17 cellular contexts compared by ENCODE assay signal in the genomic region with DNA sequence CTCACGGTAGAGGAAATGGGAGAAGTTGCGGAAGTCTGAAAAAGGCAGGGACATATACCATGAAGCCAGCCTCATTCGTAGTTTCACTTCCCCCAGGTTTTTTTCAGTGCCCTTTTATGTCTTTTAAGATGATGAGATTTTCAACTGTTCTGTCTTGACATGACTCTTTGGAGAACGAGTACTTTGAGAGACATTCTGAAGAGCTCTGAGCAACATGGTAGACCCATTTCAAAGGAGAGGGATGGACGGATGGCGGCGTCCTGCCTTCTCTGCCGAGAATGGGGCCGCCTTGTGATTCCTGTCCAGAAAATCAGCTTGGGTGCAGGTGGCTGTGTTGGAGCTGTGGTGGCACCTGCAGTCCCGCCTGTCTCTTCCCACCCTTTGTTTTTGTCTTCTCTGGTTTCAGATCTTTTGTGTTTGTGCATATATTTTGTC. TPM values are rescaled to one million over a fixed set of nuclear protein-coding genes. Genes with fewer than 3 reads are reported as not detected.
A peak's percentile ranks its signal among the peaks of the same experiment; 100 is the strongest.
DNase-seq lines count a peak whose midpoint lies in the region; ATAC-seq, FAIRE-seq and TF ChIP-seq lines count a peak whose summit lies in the region.
"Had no signal": no experiment of that assay in that cellular context is flagged by ENCODE, and none has a peak within 500 bp of the region (broad histone marks: within the 10 kb centered on the region; RNA-seq: fewer than 3 reads in every experiment).

No MANE protein-coding gene starts in this region.

- peaks cover 31 to 64% of the 10 kb centered on the region in 2 experiments for H3K36me3 ChIP-seq in mesenchymal stem cell (ENCODE audit: control insufficient read depth in 1 of 2, insufficient read depth in 2 of 2, low read depth in 1 of 2, low read length in 2 of 2)

- H4K8ac ChIP-seq in mesenchymal stem cell (ENCODE audit: low read length) = no peak overlapping the region

- H3K4me2 ChIP-seq in A549 = no peak overlapping the region; the same call in 2 of the 3 replicates
- H3K4me2 ChIP-seq in mesenchymal stem cell (ENCODE audit: low read length, poor library complexity, severe bottlenecking) = no peak overlapping the region

- H3K4me1 ChIP-seq in A549 = peaks cover 56% of the 10 kb centered on the region
- H3K4me1 ChIP-seq in mesenchymal stem cell (ENCODE audit: control insufficient read depth, insufficient read depth, low read depth, low read length) = peaks cover 56% of the 10 kb centered on the region

- peak overlapping the region; percentile 59 for H3K27ac Mint-ChIP-seq in HFFc6
- no peak overlapping the region for H3K27ac Mint-ChIP-seq in activated CD8-positive, alpha-beta memory T cell treated with anti-CD3 and anti-CD28 coated beads, Interleukin-2, amount 10 ng/mL, durations not matched to agents 7 days and 5 days
- H3K27ac Mint-ChIP-seq: T-helper 1 cell treated with Interleukin-12 subunit alpha and Interleukin-12 subunit beta and Interleukin-4 antibody, amounts not matched to agents 30 μg/mL and 1 μg/mL, for 36 hours had no signal

- no peak for DNase-seq in A549 (ENCODE audit: low read depth in 1 of 2, low spot score in 1 of 2)
- no peak for DNase-seq in HFFc6
- peak; percentile 36 for DNase-seq in RPMI8226
- no peak for DNase-seq in mesenchymal stem cell
- DNase-seq in activated CD8-positive, alpha-beta memory T cell treated with anti-CD3 and anti-CD28 coated beads, Interleukin-2, amount 10 ng/mL, durations not matched to agents 7 days and 5 days = no peak
- no peak for DNase-seq in stimulated activated CD4-positive, alpha-beta T cell treated with anti-CD3 and anti-CD28 coated beads, Interleukin-2, amount 100 ng/mL, for 48 hours
- no peak for DNase-seq in stimulated activated CD4-positive, alpha-beta T cell treated with anti-CD3 and anti-CD28 coated beads, Interleukin-4, amount 100 ng/mL, for 1 hour
- DNase-seq: activated CD4-positive, CD25-positive, alpha-beta regulatory T cell treated with anti-CD3 and anti-CD28 coated beads, Interleukin-2, amount 50 U/mL, for 72 hours; activated CD8-positive, alpha-beta memory T cell treated with anti-CD3 and anti-CD28 coated beads, Interleukin-2, amount 50 U/mL, for 48 hours; activated naive CD4-positive, alpha-beta T cell; Calu3; dermis blood vessel endothelial cell; GDM1; NCI-H2171; right cardiac atrium had no signal

- H2BK15ac ChIP-seq in mesenchymal stem cell (ENCODE audit: low read depth, poor library complexity, severe bottlenecking) = no peak overlapping the region

- TF ChIP-seq EP300 in A549 (IDR thresholded peaks at IDR 0.05) = no peak

- H3K23ac ChIP-seq in mesenchymal stem cell (ENCODE audit: low read length in 2 of 2) = no peak overlapping the region

- TF ChIP-seq CTCF in A549 (IDR thresholded peaks at IDR 0.05) (no peak), HFFc6 (IDR thresholded peaks at IDR 0.05) (no peak)

- no peak overlapping the region for H2AK5ac ChIP-seq in mesenchymal stem cell (ENCODE audit: low read length, severe bottlenecking)

- H3K4me3 Mint-ChIP-seq in HFFc6 = no peak overlapping the region
- H3K4me3 Mint-ChIP-seq in activated CD8-positive, alpha-beta memory T cell treated with anti-CD3 and anti-CD28 coated beads, Interleukin-2, amount 10 ng/mL, durations not matched to agents 7 days and 5 days = no peak overlapping the region
- H3K4me3 Mint-ChIP-seq: T-helper 1 cell treated with Interleukin-12 subunit alpha and Interleukin-12 subunit beta and Interleukin-4 antibody, amounts not matched to agents 30 μg/mL and 1 μg/mL, for 36 hours had no signal

- H2BK5ac ChIP-seq in mesenchymal stem cell (ENCODE audit: low read depth, low read length, poor library complexity, severe bottlenecking) = no peak overlapping the region

- H3K4me1 Mint-ChIP-seq in HFFc6 (ENCODE audit: low read depth) = peaks cover 80% of the 10 kb centered on the region
- H3K4me1 Mint-ChIP-seq in activated CD8-positive, alpha-beta memory T cell treated with anti-CD3 and anti-CD28 coated beads, Interleukin-2, amount 10 ng/mL, durations not matched to agents 7 days and 5 days = no peaks in the 10 kb centered on the region

- 93% methylated on average over 10 of the region's 10 CpGs for WGBS in A549 (ENCODE audit: missing lambda C conversion rate)
- 97% methylated on average over 10 of the region's 10 CpGs for WGBS in mesenchymal stem cell

- no peak overlapping the region for H3K18ac ChIP-seq in mesenchymal stem cell (ENCODE audit: low read depth in 1 of 2, low read length in 2 of 2)

- H3K27me3 ChIP-seq in mesenchymal stem cell (ENCODE audit: control insufficient read depth in 1 of 2, insufficient read depth in 1 of 2, low read length in 2 of 2) = no peaks in the 10 kb centered on the region

- peaks cover 62% of the 10 kb centered on the region for H3K36me3 Mint-ChIP-seq in HFFc6 (ENCODE audit: low read depth)
- no peaks in the 10 kb centered on the region for H3K36me3 Mint-ChIP-seq in activated CD8-positive, alpha-beta memory T cell treated with anti-CD3 and anti-CD28 coated beads, Interleukin-2, amount 10 ng/mL, durations not matched to agents 7 days and 5 days

- H3K14ac ChIP-seq in mesenchymal stem cell (ENCODE audit: low read length in 2 of 2) = no peak overlapping the region

- no peak overlapping the region for H2BK12ac ChIP-seq in mesenchymal stem cell (ENCODE audit: low read length in 2 of 2)

- FAIRE-seq in A549 (lab: Jason Lieb, UNC) = no peak

- H3K27ac ChIP-seq in A549 = peak overlapping the region; percentile 80 to 87; a peak in 5 of 6 replicates
- H3K27ac ChIP-seq in mesenchymal stem cell (ENCODE audit: low read length, poor library complexity, severe bottlenecking) = peak overlapping the region; percentile 4

- CTCF ChIA-PET in A549 (lab: Yijun Ruan, JAX) = interaction anchor here (1.0 kb wide), 1 partner anchor 430 kb away, joined by 3 read pairs; no protein-coding TSS in a partner anchor
- CTCF ChIA-PET in activated CD8-positive, alpha-beta memory T cell treated with anti-CD3 and anti-CD28 coated beads, Interleukin-2, amount 10 ng/mL, durations not matched to agents 7 days and 5 days (lab: Charles Lee) = no interaction called here

- no peak overlapping the region for H3K9ac ChIP-seq in mesenchymal stem cell (ENCODE audit: low read length)

- no peaks in the 10 kb centered on the region for H3K9me3 Mint-ChIP-seq in HFFc6
- no peaks in the 10 kb centered on the region for H3K9me3 Mint-ChIP-seq in activated CD8-positive, alpha-beta memory T cell treated with anti-CD3 and anti-CD28 coated beads, Interleukin-2, amount 10 ng/mL, durations not matched to agents 7 days and 5 days (ENCODE audit: low read depth)
- H3K9me3 Mint-ChIP-seq: T-helper 1 cell treated with Interleukin-12 subunit alpha and Interleukin-12 subunit beta and Interleukin-4 antibody, amounts not matched to agents 30 μg/mL and 1 μg/mL, for 36 hours had no signal

- no peak for ATAC-seq in A549
- no peak for ATAC-seq in activated CD8-positive, alpha-beta memory T cell treated with anti-CD3 and anti-CD28 coated beads, Interleukin-2, amount 10 ng/mL, durations not matched to agents 7 days and 5 days
- no peak for ATAC-seq in GM21529 (IDR thresholded peaks at IDR 0.05; ENCODE audit: unreplicated experiment)
- ATAC-seq: right cardiac atrium had no signal

- H3K4me3 ChIP-seq in A549 = no peak overlapping the region
- no peak overlapping the region for H3K4me3 ChIP-seq in mesenchymal stem cell (ENCODE audit: insufficient read depth in 1 of 2, low read depth in 1 of 2, low read length in 2 of 2)

- no peak overlapping the region for H3K4ac ChIP-seq in mesenchymal stem cell (ENCODE audit: low read depth in 1 of 2, low read length in 2 of 2)

- TF ChIP-seq POLR2A in A549 (IDR thresholded peaks at IDR 0.05; ENCODE audit: low read length) = no peak

- no peak overlapping the region for H2AFZ ChIP-seq in mesenchymal stem cell (ENCODE audit: low read depth, low read length)

- POLR2A ChIA-PET in A549 (lab: Yijun Ruan, JAX) = no interaction called here

- no peaks in the 10 kb centered on the region for H3K9me3 ChIP-seq in A549
- no peaks in the 10 kb centered on the region for H3K9me3 ChIP-seq in mesenchymal stem cell (ENCODE audit: control insufficient read depth, low read length)

- H3K27me3 Mint-ChIP-seq in HFFc6 (ENCODE audit: insufficient read depth) = peaks cover 19% of the 10 kb centered on the region
- H3K27me3 Mint-ChIP-seq in activated CD8-positive, alpha-beta memory T cell treated with anti-CD3 and anti-CD28 coated beads, Interleukin-2, amount 10 ng/mL, durations not matched to agents 7 days and 5 days = peaks cover 2% of the 10 kb centered on the region

- H4K91ac ChIP-seq in mesenchymal stem cell (ENCODE audit: low read length) = no peak overlapping the region

- TF ChIP-seq RAD21 in A549 (conservative IDR thresholded peaks at IDR 0.05 in 1 of 2, IDR thresholded peaks at IDR 0.05 in 1 of 2) = no peak

- H2BK120ac ChIP-seq in mesenchymal stem cell (ENCODE audit: low read depth, low read length) = no peak overlapping the region

- no peaks in the 10 kb centered on the region for H3K79me1 ChIP-seq in mesenchymal stem cell (replicated peaks; ENCODE audit: low read length, poor library complexity, severe bottlenecking)

TF ChIP-seq in A549, 52 proteins besides CTCF, POLR2A, EP300 and RAD21 (continues in another document):
- TF ChIP-seq PHF8 (IDR thresholded peaks at IDR 0.05; ENCODE audit: borderline replicate concordance, low read depth) (no peak), KDM1A (IDR thresholded peaks at IDR 0.05; ENCODE audit: low read depth) (no peak), POLR2AphosphoS2 (conservative IDR thresholded peaks at IDR 0.05; ENCODE audit: low read length) (no peak), RCOR1 (IDR thresholded peaks at IDR 0.05; ENCODE audit: low read depth, low read length) (no peak), ESRRA (IDR thresholded peaks at IDR 0.05; ENCODE audit: borderline replicate concordance, low read length) (no peak), JUNB (IDR thresholded peaks at IDR 0.05) (no peak)
- TF ChIP-seq, protein P1, sequence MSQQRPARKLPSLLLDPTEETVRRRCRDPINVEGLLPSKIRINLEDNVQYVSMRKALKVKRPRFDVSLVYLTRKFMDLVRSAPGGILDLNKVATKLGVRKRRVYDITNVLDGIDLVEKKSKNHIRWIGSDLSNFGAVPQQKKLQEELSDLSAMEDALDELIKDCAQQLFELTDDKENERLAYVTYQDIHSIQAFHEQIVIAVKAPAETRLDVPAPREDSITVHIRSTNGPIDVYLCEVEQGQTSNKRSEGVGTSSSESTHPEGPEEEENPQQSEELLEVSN (IDR thresholded peaks at IDR 0.05; ENCODE audit: borderline replicate concordance, low read depth) = no peak

RNA-seq across cellular contexts. Expression of a gene that starts 41.7 kb away (rescaled TPM):
- polyA plus RNA-seq in A549 (2011; rRNA removed) (35.7 and 53.5 TPM in 2 replicates), A549 (2017; fragmentation: RNase III; extraction: RNeasy Plus Mini Kit Qiagen cat#74134 plus additional on column Dnase treatment) (22.6 to 25.2 TPM (median 23.4 TPM) in 3 replicates)
- 15.5 and 20.8 TPM in 2 replicates for polyA plus RNA-seq in A549 (2012; cell fraction: cytosol; rRNA removed)
- 16.4 and 18.5 TPM in 2 replicates for polyA plus RNA-seq in A549 (2012; cell fraction: nucleus; rRNA removed)
- 62.5 and 67.6 TPM in 2 replicates for polyA minus RNA-seq in A549 (2011; rRNA and poly(A)+ RNA removed)
- total RNA-seq in HFFc6 (2021; fragmentation: NEBNext Ultra II Directional; extraction: Animal tissue kit (Norgen Biotek cat#: 25700)) = 10 to 100 TPM; 82.3 to 98.7 (median 87.8) TPM
- 48.8 TPM for polyA plus RNA-seq in mesenchymal stem cell (2013, experiment 1 of 2)
- 47.7 TPM for polyA plus RNA-seq in mesenchymal stem cell (2013, experiment 2 of 2)
- under 1 TPM in 1 of 2 experiments, not detected in 1; 0.12 TPM for total RNA-seq in activated CD8-positive, alpha-beta memory T cell treated with anti-CD3 and anti-CD28 coated beads, Interleukin-2, amount 10 ng/mL, durations not matched to agents 7 days and 5 days

Comparison
In these comparisons a context has a peak if more than half of its experiments do, and no peak if none do; other contexts are left out.
1. RNA of a gene that starts 41.7 kb away (total RNA-seq): 82.3 to 98.7 TPM in HFFc6; 0.12 TPM in activated CD8-positive, alpha-beta memory T cell treated with anti-CD3 and anti-CD28 coated beads, Interleukin-2, amount 10 ng/mL, durations not matched to agents 7 days and 5 days; every median in the first group is over 10 times any median in the second.